14 cellular contexts compared by ENCODE assay signal in genomic region chr2:126467367-126468054, GRCh38.
DNase-seq lines count a peak whose midpoint lies in the region; ATAC-seq lines count a peak whose summit lies in the region.
"Had no signal": no experiment of that assay in that cellular context is flagged by ENCODE, and none has a peak within 500 bp of the region (broad histone marks: within the 10 kb centered on the region; RNA-seq: fewer than 3 reads in every experiment).

No MANE protein-coding gene starts in this region.

- H3K9me3 Mint-ChIP-seq in activated CD4-positive, alpha-beta T cell treated with anti-CD3 and anti-CD28 coated beads for 36 hours (ENCODE audit: low read depth) = no peaks in the 10 kb centered on the region
- no peaks in the 10 kb centered on the region for H3K9me3 Mint-ChIP-seq in activated CD8-positive, alpha-beta T cell treated with anti-CD3 and anti-CD28 coated beads, Interleukin-2, amount 10 ng/mL, durations not matched to agents 7 days and 5 days (ENCODE audit: insufficient read depth)
- H3K9me3 Mint-ChIP-seq: activated T-helper 2 cell treated with anti-CD3 and anti-CD28 coated beads, Interferon-gamma antibody, Interleukin-2, Interleukin-4, amounts not matched to agents 10 μg/mL and 5 μg/mL and 100 μg/mL, durations not matched to agents 14 hours and 24 hours and 36 hours; T-helper 1 cell treated with Interleukin-12 subunit alpha and Interleukin-12 subunit beta and Interleukin-4 antibody, amounts not matched to agents 30 μg/mL and 1 μg/mL, for 36 hours had no signal

- peak; percentile 16 for DNase-seq in activated CD4-positive, alpha-beta T cell treated with anti-CD3 and anti-CD28 coated beads for 36 hours
- no peak for DNase-seq in activated CD4-positive, alpha-beta T cell treated with anti-CD3 and anti-CD28 coated beads for 1 hour
- peak; percentile 68 for DNase-seq in activated CD8-positive, alpha-beta T cell treated with anti-CD3 and anti-CD28 coated beads, Interleukin-2, amount 10 ng/mL, durations not matched to agents 7 days and 5 days
- DNase-seq in GOT3 (lab: John Stamatoyannopoulos, UW) (no peak), AG08395 (ENCODE audit: low spot score) (no peak)
- no peak for DNase-seq in stimulated activated CD4-positive, alpha-beta T cell treated with anti-CD3 and anti-CD28 coated beads, Interleukin-15, amount 100 ng/mL, for 24 hours
- DNase-seq: 8988T; DMS153; stimulated activated CD4-positive, alpha-beta T cell treated with anti-CD3 and anti-CD28 coated beads, Interleukin-4, amount 100 ng/mL, for 24 hours had no signal

- POLR2A ChIA-PET in activated CD4-positive, alpha-beta T cell treated with anti-CD3 and anti-CD28 coated beads for 36 hours (lab: Charles Lee) = no interaction called here
- POLR2A ChIA-PET in activated CD8-positive, alpha-beta T cell treated with anti-CD3 and anti-CD28 coated beads, Interleukin-2, amount 10 ng/mL, durations not matched to agents 7 days and 5 days (lab: Charles Lee) = no interaction called here

- H3K36me3 Mint-ChIP-seq in activated CD4-positive, alpha-beta T cell treated with anti-CD3 and anti-CD28 coated beads for 36 hours (ENCODE audit: low read depth) = no peaks in the 10 kb centered on the region
- H3K36me3 Mint-ChIP-seq in activated CD8-positive, alpha-beta T cell treated with anti-CD3 and anti-CD28 coated beads, Interleukin-2, amount 10 ng/mL, durations not matched to agents 7 days and 5 days (ENCODE audit: low read depth) = no peaks in the 10 kb centered on the region

- peaks cover 2% of the 10 kb centered on the region for H3K27me3 Mint-ChIP-seq in activated CD4-positive, alpha-beta T cell treated with anti-CD3 and anti-CD28 coated beads for 36 hours
- peaks cover 1% of the 10 kb centered on the region for H3K27me3 Mint-ChIP-seq in activated CD8-positive, alpha-beta T cell treated with anti-CD3 and anti-CD28 coated beads, Interleukin-2, amount 10 ng/mL, durations not matched to agents 7 days and 5 days (ENCODE audit: low read depth)

- no peaks in the 10 kb centered on the region for H3K4me1 Mint-ChIP-seq in activated CD4-positive, alpha-beta T cell treated with anti-CD3 and anti-CD28 coated beads for 36 hours
- H3K4me1 Mint-ChIP-seq in activated CD8-positive, alpha-beta T cell treated with anti-CD3 and anti-CD28 coated beads, Interleukin-2, amount 10 ng/mL, durations not matched to agents 7 days and 5 days (ENCODE audit: low read depth) = peaks cover 17% of the 10 kb centered on the region

- peak; percentile 49 for ATAC-seq in activated CD4-positive, alpha-beta T cell treated with anti-CD3 and anti-CD28 coated beads for 36 hours
- peak; percentile 96 for ATAC-seq in GM21447 (IDR thresholded peaks at IDR 0.05; ENCODE audit: unreplicated experiment)
- peak; percentile 93 for ATAC-seq in HG03064 (IDR thresholded peaks at IDR 0.05; ENCODE audit: low read depth, unreplicated experiment)
- ATAC-seq in activated CD8-positive, alpha-beta T cell treated with anti-CD3 and anti-CD28 coated beads, Interleukin-2, amount 10 ng/mL, durations not matched to agents 7 days and 5 days = peak; percentile 85
- ATAC-seq: HCT116 had no signal

- H3K27ac Mint-ChIP-seq in activated CD4-positive, alpha-beta T cell treated with anti-CD3 and anti-CD28 coated beads for 36 hours = no peak overlapping the region
- peak overlapping the region; percentile 82 for H3K27ac Mint-ChIP-seq in activated CD8-positive, alpha-beta T cell treated with anti-CD3 and anti-CD28 coated beads, Interleukin-2, amount 10 ng/mL, durations not matched to agents 7 days and 5 days
- H3K27ac Mint-ChIP-seq: activated T-helper 2 cell treated with anti-CD3 and anti-CD28 coated beads, Interferon-gamma antibody, Interleukin-2, Interleukin-4, amounts not matched to agents 10 μg/mL and 5 μg/mL and 100 μg/mL, durations not matched to agents 14 hours and 24 hours and 36 hours; T-helper 1 cell treated with Interleukin-12 subunit alpha and Interleukin-12 subunit beta and Interleukin-4 antibody, amounts not matched to agents 30 μg/mL and 1 μg/mL, for 36 hours had no signal

- intact Hi-C loops in activated CD4-positive, alpha-beta T cell treated with anti-CD3 and anti-CD28 coated beads for 36 hours (cut with DNase I, micrococcal nuclease) = no loop called here

- CTCF ChIA-PET in activated CD4-positive, alpha-beta T cell treated with anti-CD3 and anti-CD28 coated beads for 36 hours (lab: Charles Lee) = no interaction called here
- CTCF ChIA-PET in activated CD8-positive, alpha-beta T cell treated with anti-CD3 and anti-CD28 coated beads, Interleukin-2, amount 10 ng/mL, durations not matched to agents 7 days and 5 days (lab: Charles Lee) = no interaction called here

- no peak overlapping the region for H3K4me3 Mint-ChIP-seq in activated CD4-positive, alpha-beta T cell treated with anti-CD3 and anti-CD28 coated beads for 36 hours
- no peak overlapping the region for H3K4me3 Mint-ChIP-seq in activated CD8-positive, alpha-beta T cell treated with anti-CD3 and anti-CD28 coated beads, Interleukin-2, amount 10 ng/mL, durations not matched to agents 7 days and 5 days
- H3K4me3 Mint-ChIP-seq: T-helper 1 cell treated with Interleukin-12 subunit alpha and Interleukin-12 subunit beta and Interleukin-4 antibody, amounts not matched to agents 30 μg/mL and 1 μg/mL, for 36 hours had no signal

Comparison
In these comparisons a context has a peak if more than half of its experiments do, and no peak if none do; other contexts are left out.
1. DNase-seq: peak in activated CD4-positive, alpha-beta T cell treated with anti-CD3 and anti-CD28 coated beads for 36 hours (single experiment) and activated CD8-positive, alpha-beta T cell treated with anti-CD3 and anti-CD28 coated beads, Interleukin-2, amount 10 ng/mL, durations not matched to agents 7 days and 5 days (single experiment); none in activated CD4-positive, alpha-beta T cell treated with anti-CD3 and anti-CD28 coated beads for 1 hour (single experiment), GOT3 (single experiment), AG08395 (single experiment) and stimulated activated CD4-positive, alpha-beta T cell treated with anti-CD3 and anti-CD28 coated beads, Interleukin-15, amount 100 ng/mL, for 24 hours (single experiment).
2. Peak in every context shown above with its lines, with median percentiles within 50 percentile points of each other: ATAC-seq.